15 cellular contexts compared by ENCODE assay signal in the genomic region with DNA sequence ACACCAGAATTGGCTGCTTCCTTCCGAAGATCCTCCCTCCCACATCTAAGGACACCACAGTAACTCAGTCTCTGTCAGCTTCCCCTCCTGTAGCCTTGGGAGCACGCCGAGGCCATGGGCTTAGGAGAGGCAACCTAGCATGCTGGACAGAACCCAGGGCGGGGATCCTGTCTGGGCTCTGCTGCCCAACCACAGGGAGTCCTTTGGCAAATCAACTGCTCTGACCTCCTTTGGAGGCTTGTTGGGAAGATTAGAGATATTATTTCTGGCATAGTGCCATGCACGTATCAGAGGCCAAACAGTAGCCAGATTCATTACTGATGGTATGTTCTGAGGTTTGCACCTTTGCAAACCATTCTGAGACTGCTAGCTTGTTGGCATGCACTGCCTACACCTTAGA.
DNase-seq lines count a peak whose midpoint lies in the region; ATAC-seq, FAIRE-seq and TF ChIP-seq lines count a peak whose summit lies in the region.
"Had no signal": no experiment of that assay in that cellular context is flagged by ENCODE, and none has a peak within 500 bp of the region (broad histone marks: within the 10 kb centered on the region; RNA-seq: fewer than 3 reads in every experiment).

No MANE protein-coding gene starts in this region.

- no peak overlapping the region for H3K27ac ChIP-seq in endothelial cell of umbilical vein (ENCODE audit: insufficient read depth, low read depth, low read length)
- peak overlapping the region in 3 of 4 donors; percentile 1 to 33 (median 16) for H3K27ac ChIP-seq in gastrocnemius medialis
- H3K27ac ChIP-seq: uterus had no signal

- POLR2A ChIA-PET in endothelial cell of umbilical vein (lab: Charles Lee) = no interaction called here

- H3K36me3 ChIP-seq in endothelial cell of umbilical vein (ENCODE audit: control insufficient read depth in 2 of 2, extremely low read depth in 1 of 2, insufficient read depth in 2 of 2, low read length in 2 of 2) (no peaks in the 10 kb centered on the region), gastrocnemius medialis (no peaks in the 10 kb centered on the region)
- H3K36me3 ChIP-seq: breast epithelium, uterus had no signal

- H3K27me3 ChIP-seq in endothelial cell of umbilical vein (ENCODE audit: control insufficient read depth in 2 of 2, insufficient read depth in 2 of 2, low read length in 2 of 2) = no peaks in the 10 kb centered on the region
- no peaks in the 10 kb centered on the region for H3K27me3 ChIP-seq in gastrocnemius medialis
- H3K27me3 ChIP-seq: breast epithelium, uterus had no signal

- in situ Hi-C loops in gastrocnemius medialis (cut with MboI; ENCODE audit: low sequenced_read_pairs in 4 of 4) = no loop called here

- CTCF ChIA-PET in endothelial cell of umbilical vein (lab: Charles Lee) = interaction anchor here (2.4 kb wide), 1 partner anchor 28 kb away, joined by 10 read pairs; no protein-coding TSS in a partner anchor

- no peaks in the 10 kb centered on the region for H4K20me1 ChIP-seq in endothelial cell of umbilical vein (replicated peaks; ENCODE audit: control insufficient read depth, extremely low read depth, insufficient read depth, low read length)

- no peak overlapping the region for H3K9ac ChIP-seq in endothelial cell of umbilical vein (replicated peaks; ENCODE audit: extremely low read depth, insufficient read depth, low read length)

- peaks cover 24% of the 10 kb centered on the region for H3K4me1 ChIP-seq in endothelial cell of umbilical vein (ENCODE audit: control insufficient read depth, extremely low read depth, insufficient read depth, low read length)
- H3K4me1 ChIP-seq in gastrocnemius medialis = peaks cover 0 to 19% of the 10 kb centered on the region in 2 donors
- H3K4me1 ChIP-seq: uterus had no signal

- no peak for TF ChIP-seq CTCF in endothelial cell of umbilical vein (IDR thresholded peaks at IDR 0.05; ENCODE audit: extremely low read depth in 1 of 2, insufficient read depth in 1 of 2, low read depth in 1 of 2, low read length in 2 of 2)
- no peak for TF ChIP-seq CTCF in gastrocnemius medialis (IDR thresholded peaks at IDR 0.05 in 4 of 5, conservative IDR thresholded peaks at IDR 0.05 in 1 of 5)

- no peaks in the 10 kb centered on the region for H3K9me3 ChIP-seq in endothelial cell of umbilical vein (replicated peaks; ENCODE audit: control insufficient read depth, insufficient read depth, low read length)
- no peaks in the 10 kb centered on the region for H3K9me3 ChIP-seq in gastrocnemius medialis
- H3K9me3 ChIP-seq: breast epithelium, uterus had no signal

- dilution Hi-C loops in endothelial cell of umbilical vein (cut with MboI; ENCODE audit: extremely low pct_ligation_motif_present, low sequenced_read_pairs) = no loop called here

- DNase-seq in Daoy (ENCODE audit: low read depth) = peak; percentile 42
- peak; percentile 11 for DNase-seq in RCC 7860 (ENCODE audit: low spot score)
- DNase-seq in endothelial cell of umbilical vein (ENCODE audit: low read depth, low spot score) = peak; percentile 63
- no peak for DNase-seq in gastrocnemius medialis
- DNase-seq in OCI-M2 (lab: John Stamatoyannopoulos, UW; ENCODE audit: unreplicated experiment) = no peak
- no peak for DNase-seq in middle frontal gyrus (ENCODE audit: extremely low spot score, low spot score)
- no peak for DNase-seq in head of caudate nucleus
- DNase-seq in C1 segment of cervical spinal cord (lab: John Stamatoyannopoulos, UW) = no peak
- DNase-seq: activated CD4-positive, alpha-beta T cell treated with anti-CD3 and anti-CD28 coated beads, Interleukin-2, amount 10 ng/mL, durations not matched to agents 24 days and 14 days; activated naive CD4-positive, alpha-beta T cell treated with anti-CD3 and anti-CD28 coated beads, Interleukin-2, amount 50 U/mL, for 16 hours; immature natural killer cell; NCI-H187 treated with DMSO at 0.1 percent for 48 hours; NCI-H510A treated with DMSO at 0.1 percent for 48 hours; uterus had no signal

- ATAC-seq in gastrocnemius medialis = peak; percentile 26 to 52

- H3K79me2 ChIP-seq in endothelial cell of umbilical vein (ENCODE audit: control insufficient read depth, insufficient read depth, low read length) = no peaks in the 10 kb centered on the region

- FAIRE-seq in RCC 7860 (lab: Jason Lieb, UNC) = no peak
- peak; percentile 37 for FAIRE-seq in endothelial cell of umbilical vein (lab: Jason Lieb, UNC)

- no peaks in the 10 kb centered on the region for H3K9me1 ChIP-seq in endothelial cell of umbilical vein (replicated peaks; ENCODE audit: control insufficient read depth, extremely low read depth, insufficient read depth, low read length)

- H2AFZ ChIP-seq in endothelial cell of umbilical vein (ENCODE audit: low read depth, low read length) = no peak overlapping the region

- intact Hi-C loops in endothelial cell of umbilical vein (cut with micrococcal nuclease) (no loop called here), gastrocnemius medialis (cut with DNase I; ENCODE audit: low total_unique reads) (no loop called here), head of caudate nucleus (cut with DNase I) (no loop called here)

- H3K4me3 ChIP-seq in endothelial cell of umbilical vein (replicated peaks in 1 of 3; ENCODE audit: insufficient read depth in 1 of 3, low read depth in 1 of 3, low read length in 3 of 3) (no peak overlapping the region), gastrocnemius medialis (no peak overlapping the region)
- H3K4me3 ChIP-seq: breast epithelium, uterus had no signal

- BruUV-seq in endothelial cell of umbilical vein (replicated peaks; lab: Mats Ljungman, UMichigan) = no TSS peak

- TF ChIP-seq POLR2A in endothelial cell of umbilical vein (IDR thresholded peaks at IDR 0.05; ENCODE audit: low read depth, low read length) (no peak), gastrocnemius medialis (IDR thresholded peaks at IDR 0.05) (no peak)

- H3K4me2 ChIP-seq in endothelial cell of umbilical vein (ENCODE audit: insufficient read depth, low read length) = no peak overlapping the region

TF ChIP-seq in endothelial cell of umbilical vein, 7 proteins besides CTCF, POLR2A, EP300 and RAD21:
- TF ChIP-seq GATA2 (IDR thresholded peaks at IDR 0.05; ENCODE audit: insufficient read depth, insufficient read length, low read depth, low read length) = peak; percentile 42
- TF ChIP-seq POLR2AphosphoS5 (IDR thresholded peaks at IDR 0.05; ENCODE audit: insufficient read depth, low read depth, low read length) = peak; percentile 13
- TF ChIP-seq JUN (IDR thresholded peaks at IDR 0.05; ENCODE audit: borderline replicate concordance, insufficient read depth, insufficient read length, low read depth) = no peak

Comparison
In these comparisons a context has a peak if more than half of its experiments do, and no peak if none do; other contexts are left out.
1. DNase-seq: peak in Daoy (single experiment), RCC 7860 (single experiment) and endothelial cell of umbilical vein (single experiment); none in gastrocnemius medialis (0 of 2), OCI-M2 (single experiment), middle frontal gyrus (single experiment), head of caudate nucleus (0 of 42) and C1 segment of cervical spinal cord (0 of 14).